Comparison of ENCODE assay signal across 9 cellular contexts in the genomic region with DNA sequence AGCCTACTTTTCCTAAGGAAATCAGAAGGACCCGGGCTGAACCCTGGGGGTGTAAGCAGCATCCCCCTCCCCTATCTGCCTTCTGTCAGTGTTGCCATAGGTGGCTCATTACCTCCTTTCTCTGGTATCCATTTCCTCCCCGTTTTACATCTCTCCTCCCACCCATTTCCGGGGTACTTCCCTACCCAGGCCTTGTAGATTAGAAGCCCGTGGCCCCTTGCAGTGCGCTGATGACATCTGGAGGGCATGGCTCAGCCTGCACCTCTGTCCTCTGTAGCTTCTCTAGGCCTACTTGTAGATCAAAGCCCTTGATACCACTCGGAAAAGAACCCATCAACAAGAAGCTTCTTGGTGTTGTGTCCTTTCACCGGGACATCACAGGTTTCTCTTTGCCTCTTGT.
DNase-seq lines count a peak whose midpoint lies in the region; ATAC-seq and TF ChIP-seq lines count a peak whose summit lies in the region.
"Had no signal": no experiment of that assay in that cellular context is flagged by ENCODE, and none has a peak within 500 bp of the region (broad histone marks: within the 10 kb centered on the region; RNA-seq: fewer than 3 reads in every experiment).

No MANE protein-coding gene starts in this region.

- CTCF ChIA-PET in Caco-2 (lab: Charles Lee) = no interaction called here

- no peak for TF ChIP-seq EP300 in gastroesophageal sphincter (IDR thresholded peaks at IDR 0.05)

- H3K27me3 ChIP-seq in endodermal cell (ENCODE audit: control insufficient read depth, insufficient read depth, low read length, poor library complexity, severe bottlenecking) = no peaks in the 10 kb centered on the region
- H3K27me3 ChIP-seq in gastroesophageal sphincter = no peaks in the 10 kb centered on the region
- no peaks in the 10 kb centered on the region for H3K27me3 ChIP-seq in Caco-2 (replicated peaks; ENCODE audit: control insufficient read depth, insufficient read depth, low read length)

- H3K4me1 ChIP-seq in endodermal cell (ENCODE audit: control insufficient read depth, insufficient read depth, low read length) = no peaks in the 10 kb centered on the region
- H3K4me1 ChIP-seq in gastroesophageal sphincter = peaks cover 0 to 9% (median 9%) of the 10 kb centered on the region in 3 donors
- H3K4me1 ChIP-seq in Caco-2 = no peaks in the 10 kb centered on the region
- H3K4me1 ChIP-seq: HAP-1 had no signal

- peak; percentile 76 for ATAC-seq in HG02623 (IDR thresholded peaks at IDR 0.05; ENCODE audit: unreplicated experiment)
- ATAC-seq in gastroesophageal sphincter = no peak
- no peak for ATAC-seq in left lobe of liver
- ATAC-seq in left cardiac atrium = no peak

- H3K27ac Mint-ChIP-seq in endodermal cell = no peak overlapping the region
- no peak overlapping the region for H3K27ac Mint-ChIP-seq in Caco-2 (ENCODE audit: unreplicated experiment)

- no peak for TF ChIP-seq POLR2A in gastroesophageal sphincter (IDR thresholded peaks at IDR 0.05)

- H3K9ac ChIP-seq in endodermal cell (ENCODE audit: extremely low read depth, low read length, poor library complexity, severe bottlenecking) = no peak overlapping the region

- H3K36me3 ChIP-seq in endodermal cell (ENCODE audit: control insufficient read depth, insufficient read depth, low read length) (no peaks in the 10 kb centered on the region), gastroesophageal sphincter (no peaks in the 10 kb centered on the region), Caco-2 (ENCODE audit: control insufficient read depth, insufficient read depth, low read length) (no peaks in the 10 kb centered on the region)
- H3K36me3 ChIP-seq: HAP-1 had no signal

- H3K36me3 Mint-ChIP-seq in endodermal cell (ENCODE audit: low read depth) = peaks cover 19% of the 10 kb centered on the region
- peaks cover 6% of the 10 kb centered on the region for H3K36me3 Mint-ChIP-seq in Caco-2 (ENCODE audit: insufficient read depth, unreplicated experiment)

- H3K4me3 ChIP-seq in endodermal cell (ENCODE audit: low read length) = no peak overlapping the region
- H3K4me3 ChIP-seq in gastroesophageal sphincter = no peak overlapping the region
- no peak overlapping the region for H3K4me3 ChIP-seq in Caco-2 (ENCODE audit: low read depth, low read length)
- H3K4me3 ChIP-seq: HAP-1 had no signal

- 85 to 88% methylated on average over 1 to 7 of the region's 7 CpGs for WGBS in endodermal cell (ENCODE audit: insufficient coverage in 1 of 2, insufficient read length in 1 of 2), 2 experiments
- 59 to 72% methylated on average over 2 to 4 of the region's 7 CpGs for WGBS in gastroesophageal sphincter (ENCODE audit: low coverage in 1 of 2), 2 donors

- BruUV-seq in Caco-2 (replicated peaks; lab: Mats Ljungman, UMichigan) = no TSS peak

- TF ChIP-seq CTCF in GM13976 (IDR thresholded peaks at IDR 0.05; ENCODE audit: borderline replicate concordance, control extremely low read depth, extremely low read depth, insufficient read depth, missing control alignments) (no peak), endodermal cell (conservative IDR thresholded peaks at IDR 0.05) (peak; percentile 23), gastroesophageal sphincter (IDR thresholded peaks at IDR 0.05) (no peak), Caco-2 (IDR thresholded peaks at IDR 0.05; ENCODE audit: insufficient read depth in 1 of 2, low read depth in 1 of 2, low read length in 1 of 2, severe bottlenecking in 1 of 2, unreplicated experiment in 1 of 2) (no peak)

- in situ Hi-C loops in GM13976 (cut with MboI; ENCODE audit: low sequenced_read_pairs, unreplicated experiment) = no loop called here

- H3K27ac ChIP-seq in endodermal cell (ENCODE audit: low read depth, low read length) = no peak overlapping the region
- no peak overlapping the region for H3K27ac ChIP-seq in gastroesophageal sphincter

- H3K4me1 Mint-ChIP-seq in endodermal cell (peaks cover 20% of the 10 kb centered on the region), Caco-2 (ENCODE audit: low read depth, unreplicated experiment) (no peaks in the 10 kb centered on the region)

- peaks cover 73% of the 10 kb centered on the region for H3K9me3 Mint-ChIP-seq in endodermal cell
- H3K9me3 Mint-ChIP-seq in Caco-2 (ENCODE audit: unreplicated experiment) = no peaks in the 10 kb centered on the region

- peak; percentile 59 for DNase-seq in GM13976 (ENCODE audit: low spot score)
- peak; percentile 28 for DNase-seq in T-helper 9 cell
- DNase-seq in endodermal cell = peak; percentile 55
- DNase-seq in left lobe of liver (ENCODE audit: low spot score) = no peak
- no peak for DNase-seq in Caco-2
- DNase-seq in left cardiac atrium = no peak

- intact Hi-C loops in Caco-2 (cut with micrococcal nuclease; ENCODE audit: unreplicated experiment) (no loop called here), left cardiac atrium (cut with DNase I) (no loop called here)

- H3K4me3 Mint-ChIP-seq in endodermal cell (no peak overlapping the region), Caco-2 (ENCODE audit: unreplicated experiment) (no peak overlapping the region)

- no peaks in the 10 kb centered on the region for H3K27me3 Mint-ChIP-seq in endodermal cell (ENCODE audit: insufficient read depth)
- H3K27me3 Mint-ChIP-seq in Caco-2 (ENCODE audit: insufficient read depth, unreplicated experiment) = no peaks in the 10 kb centered on the region

- H3K9me3 ChIP-seq in endodermal cell (ENCODE audit: control insufficient read depth, low read length) = no peaks in the 10 kb centered on the region
- H3K9me3 ChIP-seq in gastroesophageal sphincter = no peaks in the 10 kb centered on the region
- no peaks in the 10 kb centered on the region for H3K9me3 ChIP-seq in Caco-2
- H3K9me3 ChIP-seq: HAP-1 had no signal

- POLR2A ChIA-PET in Caco-2 (lab: Charles Lee) = no interaction called here

Comparison
In these comparisons a context has a peak if more than half of its experiments do, and no peak if none do; other contexts are left out.
1. DNase-seq: peak in GM13976 (single experiment), T-helper 9 cell (single experiment) and endodermal cell (single experiment); none in left lobe of liver (single experiment), Caco-2 (0 of 2) and left cardiac atrium (single experiment).